1 cellular context compared by ENCODE assay signal in the genomic region with DNA sequence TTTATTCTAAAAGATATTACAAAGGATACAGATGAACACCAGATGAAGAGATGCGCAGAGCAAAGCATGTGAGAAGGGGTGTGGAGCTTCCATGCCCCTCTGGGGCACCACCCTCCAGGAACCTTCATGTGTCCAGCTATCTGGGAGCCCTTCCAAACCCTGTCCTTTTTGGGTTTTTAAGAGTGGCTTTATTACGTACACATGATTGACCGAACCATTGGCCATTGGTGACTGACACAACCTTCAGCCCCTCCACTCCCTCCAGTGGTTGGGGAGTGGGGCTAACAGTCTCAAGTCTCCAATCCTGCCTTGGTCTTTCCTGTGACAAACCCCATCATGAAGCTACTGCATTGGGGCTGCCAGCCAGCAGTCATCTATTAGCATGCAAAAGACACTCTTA.
TF ChIP-seq lines count a peak whose summit lies in the region.

No MANE protein-coding gene starts in this region.

TF ChIP-seq in WTC11, 78 proteins besides CTCF, POLR2A, EP300 and RAD21 (continued from another document):
- TF ChIP-seq E2F5 (CRISPR knock-in tag; IDR thresholded peaks at IDR 0.05) (no peak), ATF6 (CRISPR knock-in tag; IDR thresholded peaks at IDR 0.05) (no peak), FOXJ3 (CRISPR knock-in tag; IDR thresholded peaks at IDR 0.05; ENCODE audit: borderline replicate concordance) (no peak), ETV6 (CRISPR knock-in tag; IDR thresholded peaks at IDR 0.05) (no peak), OVOL2 (CRISPR knock-in tag; IDR thresholded peaks at IDR 0.05; ENCODE audit: borderline replicate concordance) (no peak), JAZF1 (CRISPR knock-in tag; IDR thresholded peaks at IDR 0.05) (no peak), CREB1 (CRISPR knock-in tag; IDR thresholded peaks at IDR 0.05) (no peak), HMGA2 (CRISPR knock-in tag; IDR thresholded peaks at IDR 0.05) (no peak), RELA (CRISPR knock-in tag; IDR thresholded peaks at IDR 0.05; ENCODE audit: borderline replicate concordance) (no peak), ZNF671 (CRISPR knock-in tag; IDR thresholded peaks at IDR 0.05) (no peak)
- TF ChIP-seq, protein P1, sequence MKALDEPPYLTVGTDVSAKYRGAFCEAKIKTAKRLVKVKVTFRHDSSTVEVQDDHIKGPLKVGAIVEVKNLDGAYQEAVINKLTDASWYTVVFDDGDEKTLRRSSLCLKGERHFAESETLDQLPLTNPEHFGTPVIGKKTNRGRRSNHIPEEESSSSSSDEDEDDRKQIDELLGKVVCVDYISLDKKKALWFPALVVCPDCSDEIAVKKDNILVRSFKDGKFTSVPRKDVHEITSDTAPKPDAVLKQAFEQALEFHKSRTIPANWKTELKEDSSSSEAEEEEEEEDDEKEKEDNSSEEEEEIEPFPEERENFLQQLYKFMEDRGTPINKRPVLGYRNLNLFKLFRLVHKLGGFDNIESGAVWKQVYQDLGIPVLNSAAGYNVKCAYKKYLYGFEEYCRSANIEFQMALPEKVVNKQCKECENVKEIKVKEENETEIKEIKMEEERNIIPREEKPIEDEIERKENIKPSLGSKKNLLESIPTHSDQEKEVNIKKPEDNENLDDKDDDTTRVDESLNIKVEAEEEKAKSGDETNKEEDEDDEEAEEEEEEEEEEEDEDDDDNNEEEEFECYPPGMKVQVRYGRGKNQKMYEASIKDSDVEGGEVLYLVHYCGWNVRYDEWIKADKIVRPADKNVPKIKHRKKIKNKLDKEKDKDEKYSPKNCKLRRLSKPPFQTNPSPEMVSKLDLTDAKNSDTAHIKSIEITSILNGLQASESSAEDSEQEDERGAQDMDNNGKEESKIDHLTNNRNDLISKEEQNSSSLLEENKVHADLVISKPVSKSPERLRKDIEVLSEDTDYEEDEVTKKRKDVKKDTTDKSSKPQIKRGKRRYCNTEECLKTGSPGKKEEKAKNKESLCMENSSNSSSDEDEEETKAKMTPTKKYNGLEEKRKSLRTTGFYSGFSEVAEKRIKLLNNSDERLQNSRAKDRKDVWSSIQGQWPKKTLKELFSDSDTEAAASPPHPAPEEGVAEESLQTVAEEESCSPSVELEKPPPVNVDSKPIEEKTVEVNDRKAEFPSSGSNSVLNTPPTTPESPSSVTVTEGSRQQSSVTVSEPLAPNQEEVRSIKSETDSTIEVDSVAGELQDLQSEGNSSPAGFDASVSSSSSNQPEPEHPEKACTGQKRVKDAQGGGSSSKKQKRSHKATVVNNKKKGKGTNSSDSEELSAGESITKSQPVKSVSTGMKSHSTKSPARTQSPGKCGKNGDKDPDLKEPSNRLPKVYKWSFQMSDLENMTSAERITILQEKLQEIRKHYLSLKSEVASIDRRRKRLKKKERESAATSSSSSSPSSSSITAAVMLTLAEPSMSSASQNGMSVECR (CRISPR knock-in tag; IDR thresholded peaks at IDR 0.05; ENCODE audit: borderline replicate concordance) = no peak
- TF ChIP-seq, protein P2, sequence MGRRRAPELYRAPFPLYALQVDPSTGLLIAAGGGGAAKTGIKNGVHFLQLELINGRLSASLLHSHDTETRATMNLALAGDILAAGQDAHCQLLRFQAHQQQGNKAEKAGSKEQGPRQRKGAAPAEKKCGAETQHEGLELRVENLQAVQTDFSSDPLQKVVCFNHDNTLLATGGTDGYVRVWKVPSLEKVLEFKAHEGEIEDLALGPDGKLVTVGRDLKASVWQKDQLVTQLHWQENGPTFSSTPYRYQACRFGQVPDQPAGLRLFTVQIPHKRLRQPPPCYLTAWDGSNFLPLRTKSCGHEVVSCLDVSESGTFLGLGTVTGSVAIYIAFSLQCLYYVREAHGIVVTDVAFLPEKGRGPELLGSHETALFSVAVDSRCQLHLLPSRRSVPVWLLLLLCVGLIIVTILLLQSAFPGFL (CRISPR knock-in tag; IDR thresholded peaks at IDR 0.05; ENCODE audit: borderline replicate concordance) = no peak
- TF ChIP-seq, protein P3, sequence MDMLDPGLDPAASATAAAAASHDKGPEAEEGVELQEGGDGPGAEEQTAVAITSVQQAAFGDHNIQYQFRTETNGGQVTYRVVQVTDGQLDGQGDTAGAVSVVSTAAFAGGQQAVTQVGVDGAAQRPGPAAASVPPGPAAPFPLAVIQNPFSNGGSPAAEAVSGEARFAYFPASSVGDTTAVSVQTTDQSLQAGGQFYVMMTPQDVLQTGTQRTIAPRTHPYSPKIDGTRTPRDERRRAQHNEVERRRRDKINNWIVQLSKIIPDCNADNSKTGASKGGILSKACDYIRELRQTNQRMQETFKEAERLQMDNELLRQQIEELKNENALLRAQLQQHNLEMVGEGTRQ (CRISPR knock-in tag; IDR thresholded peaks at IDR 0.05) = no peak
TF ChIP-seq in WTC11: peak in this region for 0.
